25 cellular contexts compared by ENCODE assay signal in the genomic region with DNA sequence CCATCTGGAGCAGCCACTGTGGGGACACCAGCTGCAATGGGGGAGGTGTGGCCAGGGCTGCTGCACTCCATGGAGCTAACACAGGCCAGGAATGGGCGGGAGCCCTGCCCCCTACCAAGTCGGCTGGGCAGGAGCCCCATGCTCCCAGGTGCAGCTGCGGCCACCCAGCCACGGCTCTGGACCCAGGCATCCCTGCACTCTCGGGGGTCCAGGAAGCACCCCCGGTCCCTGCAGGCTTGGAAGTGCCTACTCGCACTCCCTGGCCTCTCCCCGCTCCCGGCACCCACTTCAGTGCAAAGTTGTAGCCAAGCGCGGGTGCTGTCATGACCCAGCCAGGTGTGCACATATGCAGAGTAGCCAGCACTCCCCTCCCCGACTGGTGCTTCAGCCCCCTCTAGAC.
DNase-seq lines count a peak whose midpoint lies in the region; ATAC-seq, FAIRE-seq and TF ChIP-seq lines count a peak whose summit lies in the region.
"Had no signal": no experiment of that assay in that cellular context is flagged by ENCODE, and none has a peak within 500 bp of the region (broad histone marks: within the 10 kb centered on the region; RNA-seq: fewer than 3 reads in every experiment).

No MANE protein-coding gene starts in this region.

- peak; percentile 14 for ATAC-seq in PC-3
- no peak for ATAC-seq in K562
- ATAC-seq in HG03457 (IDR thresholded peaks at IDR 0.05; ENCODE audit: unreplicated experiment): no peak

- FAIRE-seq in HTR-8/SVneo (lab: Jason Lieb, UNC) (peak; percentile 54), K562 (lab: Jason Lieb, UNC) (no peak)
- FAIRE-seq: A204.1, G401.6, GM12891, GM19239 had no signal

- no peak overlapping the region for H2AK5ac ChIP-seq in neuronal stem cell (ENCODE audit: low read depth, low read length)

- WGBS in K562 (ENCODE audit: insufficient coverage, low coverage, missing lambda C conversion rate): 79% methylated on average over 12 of the region's 12 CpGs
- no CpG with 5 or more reads among the region's 12 CpGs for WGBS in neuronal stem cell (ENCODE audit: extremely low coverage in 2 of 2, insufficient read length in 2 of 2, insufficient replicate concordance in 1 of 2), 2 donors
- 94% methylated on average over 10 of the region's 12 CpGs for WGBS in prostate gland
- 91% methylated on average over 12 of the region's 12 CpGs for WGBS in hepatocyte (ENCODE audit: low lambda C conversion rate, missing lambda C conversion rate)
- WGBS in transverse colon (ENCODE audit: low coverage in 1 of 2), 2 donors: 96% methylated on average over 12 of the region's 12 CpGs; no CpG with 5 or more reads in 1 of the 2 donors

- H2AFZ ChIP-seq in PC-3 (ENCODE audit: low read length): no peak overlapping the region
- H2AFZ ChIP-seq in K562 (ENCODE audit: low read depth, low read length): no peak overlapping the region
- H2AFZ ChIP-seq in neuronal stem cell (ENCODE audit: low read length): no peak overlapping the region
- H2AFZ ChIP-seq in hepatocyte: no peak overlapping the region

- no peaks in the 10 kb centered on the region for H3K9me1 ChIP-seq in K562 (ENCODE audit: control insufficient read depth, insufficient read depth, low read length)

- no peaks in the 10 kb centered on the region for H3K79me2 ChIP-seq in PC-3 (ENCODE audit: low read length)
- no peaks in the 10 kb centered on the region for H3K79me2 ChIP-seq in K562 (ENCODE audit: control insufficient read depth, insufficient read depth, low read length)
- no peaks in the 10 kb centered on the region for H3K79me2 ChIP-seq in hepatocyte

- peak overlapping the region; percentile 95 for H3K14ac ChIP-seq in neuronal stem cell (ENCODE audit: low read length)

- POLR2A ChIA-PET in PC-3 (lab: Charles Lee; ENCODE audit: unreplicated experiment) (no interaction called here), K562 (lab: Yijun Ruan, JAX) (interaction anchor here (1.9 kb wide), 1 partner anchor 13 kb away, joined by 4 read pairs; no protein-coding TSS in a partner anchor)

- no peaks in the 10 kb centered on the region for H3F3A ChIP-seq in PC-3 (ENCODE audit: low read length, unreplicated experiment)

- peak overlapping the region; percentile 83 for H2BK5ac ChIP-seq in neuronal stem cell (ENCODE audit: low read length)

- H2BK120ac ChIP-seq in neuronal stem cell (ENCODE audit: low read depth, low read length): peak overlapping the region; percentile 63

- TF ChIP-seq EP300 in K562 (IDR thresholded peaks at IDR 0.05; ENCODE audit: low read length) (no peak), transverse colon (IDR thresholded peaks at IDR 0.05; ENCODE audit: low read depth) (no peak)

- peak overlapping the region; percentile 85 for H3K18ac ChIP-seq in neuronal stem cell (ENCODE audit: low read length)

- TF ChIP-seq CTCF in PC-3 (conservative IDR thresholded peaks at IDR 0.05; ENCODE audit: low read depth, low read length): no peak
- TF ChIP-seq CTCF in K562 (IDR thresholded peaks at IDR 0.05 in 2 of 3, conservative IDR thresholded peaks at IDR 0.05 in 1 of 3; ENCODE audit: insufficient read depth in 2 of 3, low read depth in 1 of 3, low read length in 3 of 3): no peak
- TF ChIP-seq CTCF in prostate gland (IDR thresholded peaks at IDR 0.05): no peak
- TF ChIP-seq CTCF in hepatocyte (IDR thresholded peaks at IDR 0.05; ENCODE audit: poor library complexity): no peak
- no peak for TF ChIP-seq CTCF in transverse colon (IDR thresholded peaks at IDR 0.05)

- no peak for TF ChIP-seq RAD21 in K562 (CRISPR knock-in tag; conservative IDR thresholded peaks at IDR 0.05 in 1 of 2, IDR thresholded peaks at IDR 0.05 in 1 of 2)

- H2BK12ac ChIP-seq in neuronal stem cell (ENCODE audit: low read length): peak overlapping the region; percentile 49

- H3K27ac ChIP-seq in PC-3 (ENCODE audit: low read length) (no peak overlapping the region), K562 (ENCODE audit: extremely low read depth, low read depth, low read length) (no peak overlapping the region), neuronal stem cell (replicated peaks; ENCODE audit: low read length) (no peak overlapping the region), prostate gland (no peak overlapping the region), hepatocyte (no peak overlapping the region), transverse colon (no peak overlapping the region)
- H3K27ac ChIP-seq: BLaER1 had no signal

- H4K20me1 ChIP-seq in PC-3 (ENCODE audit: low read length) (no peaks in the 10 kb centered on the region), K562 (replicated peaks; ENCODE audit: control insufficient read depth, insufficient read depth, low read length) (no peaks in the 10 kb centered on the region), hepatocyte (ENCODE audit: insufficient read depth, poor library complexity, severe bottlenecking) (no peaks in the 10 kb centered on the region)
- H4K20me1 ChIP-seq: BLaER1 had no signal

- in situ Hi-C loops in K562 (cut with MboI) (no loop called here), transverse colon (cut with MboI; ENCODE audit: low pct_ligation_motif_present in 1 of 4, low pct_unique_long_range_greater_than_20kb in 1 of 4, low sequenced_read_pairs in 3 of 4) (no loop called here)

- H3K79me1 ChIP-seq in neuronal stem cell (ENCODE audit: low read depth, low read length): no peaks in the 10 kb centered on the region

- H4K8ac ChIP-seq in neuronal stem cell (ENCODE audit: low read depth, low read length): no peak overlapping the region

- intact Hi-C loops in PC-3 (cut with micrococcal nuclease): no loop called here
- intact Hi-C loops in K562 (cut with micrococcal nuclease): no loop called here
- intact Hi-C loops in prostate gland (cut with DNase I): no loop called here
- intact Hi-C loops in transverse colon (cut with DNase I; ENCODE audit: low total_unique reads): no loop called here

- no peaks in the 10 kb centered on the region for H3K9me2 ChIP-seq in PC-3 (replicated peaks; ENCODE audit: low read length)
- no peaks in the 10 kb centered on the region for H3K9me2 ChIP-seq in hepatocyte (replicated peaks; ENCODE audit: insufficient read depth)

- H3K4me1 ChIP-seq in PC-3 (ENCODE audit: insufficient read depth, low read length) (peaks cover 9% of the 10 kb centered on the region), K562 (replicated peaks in 1 of 2; ENCODE audit: control insufficient read depth in 2 of 2, insufficient read depth in 2 of 2, low read length in 2 of 2) (peaks cover 0 to 5% of the 10 kb centered on the region in 2 experiments; a peak in 1 of 5 replicates), neuronal stem cell (ENCODE audit: control insufficient read depth in 2 of 2, insufficient read depth in 1 of 2, low read depth in 1 of 2, low read length in 2 of 2) (peaks cover 0 to 2% of the 10 kb centered on the region in 2 donors), prostate gland (replicated peaks) (no peaks in the 10 kb centered on the region), hepatocyte (ENCODE audit: insufficient read depth) (no peaks in the 10 kb centered on the region), transverse colon (no peaks in the 10 kb centered on the region)
- H3K4me1 ChIP-seq: BE2C, BLaER1 had no signal

- H3K4me2 ChIP-seq in PC-3 (ENCODE audit: low read length) (no peak overlapping the region), K562 (ENCODE audit: insufficient read depth, low read length) (no peak overlapping the region), neuronal stem cell (ENCODE audit: insufficient read depth, low read length, poor library complexity, severe bottlenecking) (no peak overlapping the region), hepatocyte (no peak overlapping the region)
- H3K4me2 ChIP-seq: BLaER1 had no signal

- DNase-seq in HTR-8/SVneo (ENCODE audit: insufficient read length, low spot score) (no peak), PC-3 (no peak), K562 (ENCODE audit: extremely low read depth in 1 of 4, low spot score in 3 of 4) (no peak), neuronal stem cell (ENCODE audit: low spot score) (no peak), prostate gland (ENCODE audit: low spot score) (no peak), hepatocyte (ENCODE audit: low spot score) (no peak), transverse colon (no peak)
- DNase-seq: 8988T; ACHN; BE2C; C1 segment of cervical spinal cord; CD4-positive, alpha-beta memory T cell; CD4-positive, CD25-positive, alpha-beta regulatory T cell; CD8-positive, alpha-beta memory T cell; COR-L47; DMS 273 treated with DMSO at 0.1 percent for 48 hours; DMS153; DMS79 treated with DMSO at 0.1 percent for 48 hours; GF-D8 had no signal

- H3K4ac ChIP-seq in neuronal stem cell (ENCODE audit: low read length): no peak overlapping the region

- H4K91ac ChIP-seq in neuronal stem cell (ENCODE audit: low read depth, low read length, poor library complexity): peak overlapping the region; percentile 2

- H2BK15ac ChIP-seq in neuronal stem cell (ENCODE audit: low read length): peak overlapping the region; percentile 5

- H3K9ac ChIP-seq in PC-3 (ENCODE audit: low read length): no peak overlapping the region
- H3K9ac ChIP-seq in K562 (ENCODE audit: insufficient read depth in 1 of 2, low read depth in 2 of 2, low read length in 2 of 2): no peak overlapping the region
- H3K9ac ChIP-seq in neuronal stem cell (ENCODE audit: low read depth, low read length, poor library complexity): no peak overlapping the region
- H3K9ac ChIP-seq: BLaER1 had no signal

- TF ChIP-seq POLR2A in K562 (conservative IDR thresholded peaks at IDR 0.05) (no peak), prostate gland (IDR thresholded peaks at IDR 0.05) (no peak), transverse colon (IDR thresholded peaks at IDR 0.05) (no peak)

- no peaks in the 10 kb centered on the region for H3K27me3 ChIP-seq in PC-3 (ENCODE audit: low read length)
- no peaks in the 10 kb centered on the region for H3K27me3 ChIP-seq in K562 (ENCODE audit: control insufficient read depth in 2 of 2, insufficient read depth in 2 of 2, low read length in 2 of 2)
- no peaks in the 10 kb centered on the region for H3K27me3 ChIP-seq in neuronal stem cell (ENCODE audit: control insufficient read depth in 3 of 3, insufficient read depth in 3 of 3, low read depth in 1 of 3, low read length in 3 of 3)
- H3K27me3 ChIP-seq in prostate gland (replicated peaks; ENCODE audit: insufficient read depth): no peaks in the 10 kb centered on the region
- no peaks in the 10 kb centered on the region for H3K27me3 ChIP-seq in hepatocyte
- H3K27me3 ChIP-seq in transverse colon: no peaks in the 10 kb centered on the region
- H3K27me3 ChIP-seq: BE2C, BLaER1 had no signal

- H3K9me3 ChIP-seq in PC-3 (ENCODE audit: low read length) (peaks cover 13% of the 10 kb centered on the region), K562 (replicated peaks; ENCODE audit: control insufficient read depth, insufficient read depth, low read depth, low read length) (no peaks in the 10 kb centered on the region), neuronal stem cell (replicated peaks in 1 of 2; ENCODE audit: control insufficient read depth in 2 of 2, insufficient read depth in 1 of 2, low read depth in 1 of 2, low read length in 2 of 2) (peaks cover 5 to 16% of the 10 kb centered on the region in 2 donors), prostate gland (no peaks in the 10 kb centered on the region), hepatocyte (ENCODE audit: low read depth) (no peaks in the 10 kb centered on the region), transverse colon (peaks cover 0 to 11% of the 10 kb centered on the region in 2 donors)
- H3K9me3 ChIP-seq: BE2C had no signal

- no peak overlapping the region for H3K4me3 ChIP-seq in PC-3 (ENCODE audit: low read length)
- H3K4me3 ChIP-seq in K562: no peak overlapping the region
- no peak overlapping the region for H3K4me3 ChIP-seq in neuronal stem cell (ENCODE audit: low read length in 2 of 2)
- no peak overlapping the region for H3K4me3 ChIP-seq in prostate gland
- no peak overlapping the region for H3K4me3 ChIP-seq in hepatocyte
- no peak overlapping the region for H3K4me3 ChIP-seq in transverse colon
- H3K4me3 ChIP-seq: BLaER1 had no signal

- H3K36me3 ChIP-seq in PC-3 (ENCODE audit: low read depth, low read length): peaks cover 14% of the 10 kb centered on the region
- H3K36me3 ChIP-seq in K562 (ENCODE audit: control insufficient read depth, insufficient read depth, low read length): no peaks in the 10 kb centered on the region
- H3K36me3 ChIP-seq in neuronal stem cell (replicated peaks in 1 of 2; ENCODE audit: control insufficient read depth in 2 of 2, insufficient read depth in 2 of 2, low read length in 2 of 2): no peaks in the 10 kb centered on the region
- no peaks in the 10 kb centered on the region for H3K36me3 ChIP-seq in prostate gland
- H3K36me3 ChIP-seq in hepatocyte (replicated peaks; ENCODE audit: insufficient read depth, low read depth): no peaks in the 10 kb centered on the region
- H3K36me3 ChIP-seq in transverse colon: no peaks in the 10 kb centered on the region
- H3K36me3 ChIP-seq: BE2C had no signal

- BruUV-seq in PC-3 (replicated peaks; lab: Mats Ljungman, UMichigan) (no TSS peak), K562 (replicated peaks; lab: Mats Ljungman, UMichigan) (no TSS peak)

- H3K23ac ChIP-seq in neuronal stem cell (ENCODE audit: low read depth, low read length, poor library complexity): peak overlapping the region; percentile 91

- CTCF ChIA-PET in PC-3 (lab: Charles Lee) (interaction anchor here (0.7 kb wide), 1 partner anchor 28 kb away, joined by 3 read pairs; no protein-coding TSS in a partner anchor), K562 (lab: Yijun Ruan, JAX; ENCODE audit: low intra/inter-chr PET ratio) (no interaction called here)
